ENCODE assay signal across 2 cellular contexts in the genomic region with DNA sequence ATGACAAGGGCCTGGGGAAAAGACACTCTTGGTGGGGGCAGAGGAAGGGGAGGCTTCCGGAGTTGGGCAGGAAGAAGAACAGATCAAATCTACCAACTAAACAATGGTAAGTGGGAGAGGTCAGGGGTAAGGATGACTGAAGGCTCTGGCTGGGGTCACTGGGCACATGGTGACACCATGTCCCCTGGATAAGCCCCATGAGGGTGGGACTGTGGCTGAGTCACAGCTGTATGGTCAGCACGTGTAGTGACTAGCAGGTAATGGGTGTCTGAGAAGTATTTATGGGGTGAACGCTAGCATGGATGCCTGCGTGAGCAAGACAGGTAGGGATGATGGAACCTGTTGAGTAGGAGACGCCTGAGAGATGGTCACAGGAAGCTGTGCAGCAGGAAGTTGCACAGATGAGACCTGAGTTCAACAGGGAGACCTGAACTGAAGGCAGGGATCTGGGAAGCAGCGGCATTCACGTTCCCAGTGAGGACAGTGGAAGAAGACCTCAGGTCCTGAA.
TF ChIP-seq lines count a peak whose summit lies in the region.

No MANE protein-coding gene starts in this region.

TF ChIP-seq in HCT116, 20 proteins besides CTCF, POLR2A, EP300 and RAD21:
- TF ChIP-seq FOSL1 (IDR thresholded peaks at IDR 0.05; ENCODE audit: low read depth) (no peak), ZFX (IDR thresholded peaks at IDR 0.05) (no peak), EGR1 (IDR thresholded peaks at IDR 0.05; ENCODE audit: low read depth) (no peak), EZH2phosphoT487 (IDR thresholded peaks at IDR 0.05; ENCODE audit: borderline replicate concordance) (no peak), JUND (IDR thresholded peaks at IDR 0.05) (no peak), ELF1 (IDR thresholded peaks at IDR 0.05; ENCODE audit: borderline replicate concordance, low read depth) (no peak), TCF7L2 (IDR thresholded peaks at IDR 0.05; ENCODE audit: borderline replicate concordance, extremely low read depth, insufficient read depth, insufficient read length) (no peak), CBX3 (IDR thresholded peaks at IDR 0.05; ENCODE audit: low read depth) (no peak), CEBPB (IDR thresholded peaks at IDR 0.05; ENCODE audit: low read depth) (no peak), YY1 (IDR thresholded peaks at IDR 0.05; ENCODE audit: extremely low read depth, insufficient replicate concordance, low read depth, low read length) (no peak), POLR2AphosphoS5 (IDR thresholded peaks at IDR 0.05; ENCODE audit: low read depth, low read length) (no peak), EZH2 (IDR thresholded peaks at IDR 0.05) (no peak), ZNF274 (IDR thresholded peaks at IDR 0.05; ENCODE audit: low read depth, low read length) (no peak), SP1 (IDR thresholded peaks at IDR 0.05; ENCODE audit: low read depth) (no peak), SIN3A (IDR thresholded peaks at IDR 0.05; ENCODE audit: low read depth) (no peak)
- TF ChIP-seq, protein P1, sequence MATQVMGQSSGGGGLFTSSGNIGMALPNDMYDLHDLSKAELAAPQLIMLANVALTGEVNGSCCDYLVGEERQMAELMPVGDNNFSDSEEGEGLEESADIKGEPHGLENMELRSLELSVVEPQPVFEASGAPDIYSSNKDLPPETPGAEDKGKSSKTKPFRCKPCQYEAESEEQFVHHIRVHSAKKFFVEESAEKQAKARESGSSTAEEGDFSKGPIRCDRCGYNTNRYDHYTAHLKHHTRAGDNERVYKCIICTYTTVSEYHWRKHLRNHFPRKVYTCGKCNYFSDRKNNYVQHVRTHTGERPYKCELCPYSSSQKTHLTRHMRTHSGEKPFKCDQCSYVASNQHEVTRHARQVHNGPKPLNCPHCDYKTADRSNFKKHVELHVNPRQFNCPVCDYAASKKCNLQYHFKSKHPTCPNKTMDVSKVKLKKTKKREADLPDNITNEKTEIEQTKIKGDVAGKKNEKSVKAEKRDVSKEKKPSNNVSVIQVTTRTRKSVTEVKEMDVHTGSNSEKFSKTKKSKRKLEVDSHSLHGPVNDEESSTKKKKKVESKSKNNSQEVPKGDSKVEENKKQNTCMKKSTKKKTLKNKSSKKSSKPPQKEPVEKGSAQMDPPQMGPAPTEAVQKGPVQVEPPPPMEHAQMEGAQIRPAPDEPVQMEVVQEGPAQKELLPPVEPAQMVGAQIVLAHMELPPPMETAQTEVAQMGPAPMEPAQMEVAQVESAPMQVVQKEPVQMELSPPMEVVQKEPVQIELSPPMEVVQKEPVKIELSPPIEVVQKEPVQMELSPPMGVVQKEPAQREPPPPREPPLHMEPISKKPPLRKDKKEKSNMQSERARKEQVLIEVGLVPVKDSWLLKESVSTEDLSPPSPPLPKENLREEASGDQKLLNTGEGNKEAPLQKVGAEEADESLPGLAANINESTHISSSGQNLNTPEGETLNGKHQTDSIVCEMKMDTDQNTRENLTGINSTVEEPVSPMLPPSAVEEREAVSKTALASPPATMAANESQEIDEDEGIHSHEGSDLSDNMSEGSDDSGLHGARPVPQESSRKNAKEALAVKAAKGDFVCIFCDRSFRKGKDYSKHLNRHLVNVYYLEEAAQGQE (IDR thresholded peaks at IDR 0.05; ENCODE audit: low read depth) = no peak
- TF ChIP-seq, protein P2, sequence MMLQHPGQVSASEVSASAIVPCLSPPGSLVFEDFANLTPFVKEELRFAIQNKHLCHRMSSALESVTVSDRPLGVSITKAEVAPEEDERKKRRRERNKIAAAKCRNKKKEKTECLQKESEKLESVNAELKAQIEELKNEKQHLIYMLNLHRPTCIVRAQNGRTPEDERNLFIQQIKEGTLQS (IDR thresholded peaks at IDR 0.05) = no peak
- TF ChIP-seq, protein P3, sequence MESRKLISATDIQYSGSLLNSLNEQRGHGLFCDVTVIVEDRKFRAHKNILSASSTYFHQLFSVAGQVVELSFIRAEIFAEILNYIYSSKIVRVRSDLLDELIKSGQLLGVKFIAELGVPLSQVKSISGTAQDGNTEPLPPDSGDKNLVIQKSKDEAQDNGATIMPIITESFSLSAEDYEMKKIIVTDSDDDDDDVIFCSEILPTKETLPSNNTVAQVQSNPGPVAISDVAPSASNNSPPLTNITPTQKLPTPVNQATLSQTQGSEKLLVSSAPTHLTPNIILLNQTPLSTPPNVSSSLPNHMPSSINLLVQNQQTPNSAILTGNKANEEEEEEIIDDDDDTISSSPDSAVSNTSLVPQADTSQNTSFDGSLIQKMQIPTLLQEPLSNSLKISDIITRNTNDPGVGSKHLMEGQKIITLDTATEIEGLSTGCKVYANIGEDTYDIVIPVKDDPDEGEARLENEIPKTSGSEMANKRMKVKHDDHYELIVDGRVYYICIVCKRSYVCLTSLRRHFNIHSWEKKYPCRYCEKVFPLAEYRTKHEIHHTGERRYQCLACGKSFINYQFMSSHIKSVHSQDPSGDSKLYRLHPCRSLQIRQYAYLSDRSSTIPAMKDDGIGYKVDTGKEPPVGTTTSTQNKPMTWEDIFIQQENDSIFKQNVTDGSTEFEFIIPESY (IDR thresholded peaks at IDR 0.05; ENCODE audit: extremely low read depth, insufficient replicate concordance, low read length) = no peak
- TF ChIP-seq, protein P4, sequence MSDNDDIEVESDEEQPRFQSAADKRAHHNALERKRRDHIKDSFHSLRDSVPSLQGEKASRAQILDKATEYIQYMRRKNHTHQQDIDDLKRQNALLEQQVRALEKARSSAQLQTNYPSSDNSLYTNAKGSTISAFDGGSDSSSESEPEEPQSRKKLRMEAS (IDR thresholded peaks at IDR 0.05) = no peak

TF ChIP-seq in H1, 55 proteins besides CTCF, POLR2A, EP300 and RAD21:
- TF ChIP-seq CHD1 (IDR thresholded peaks at IDR 0.05; ENCODE audit: low read depth, low read length) (no peak), NANOG (IDR thresholded peaks at IDR 0.05; ENCODE audit: insufficient read depth, low read depth, low read length, poor library complexity, severe bottlenecking) (no peak), SIRT6 (IDR thresholded peaks at IDR 0.05; ENCODE audit: low read length) (no peak), PHF8 (conservative IDR thresholded peaks at IDR 0.05; ENCODE audit: low read depth, low read length) (no peak), SUZ12 (IDR thresholded peaks at IDR 0.05; ENCODE audit: low read length) (no peak), SIX5 (IDR thresholded peaks at IDR 0.05; ENCODE audit: low read depth, low read length) (no peak), SP2 (IDR thresholded peaks at IDR 0.05; ENCODE audit: low read length) (no peak), MAFK (IDR thresholded peaks at IDR 0.05; ENCODE audit: low read depth, low read length) (no peak), GTF2F1 (IDR thresholded peaks at IDR 0.05; ENCODE audit: borderline replicate concordance, low read depth, low read length) (no peak), KDM5A (IDR thresholded peaks at IDR 0.05; ENCODE audit: low read length) (no peak), GABPA (IDR thresholded peaks at IDR 0.05; ENCODE audit: borderline replicate concordance, insufficient read depth, low read length) (no peak), TBP (IDR thresholded peaks at IDR 0.05; ENCODE audit: low read depth, low read length) (no peak), RFX5 (IDR thresholded peaks at IDR 0.05; ENCODE audit: borderline replicate concordance, low read depth, low read length) (no peak), KDM1A (IDR thresholded peaks at IDR 0.05; ENCODE audit: borderline replicate concordance, low read length) (no peak), JUND (IDR thresholded peaks at IDR 0.05; ENCODE audit: low read length) (no peak), SAP30 (IDR thresholded peaks at IDR 0.05; ENCODE audit: insufficient read depth, insufficient replicate concordance, low read length) (no peak)
- TF ChIP-seq, protein P5, sequence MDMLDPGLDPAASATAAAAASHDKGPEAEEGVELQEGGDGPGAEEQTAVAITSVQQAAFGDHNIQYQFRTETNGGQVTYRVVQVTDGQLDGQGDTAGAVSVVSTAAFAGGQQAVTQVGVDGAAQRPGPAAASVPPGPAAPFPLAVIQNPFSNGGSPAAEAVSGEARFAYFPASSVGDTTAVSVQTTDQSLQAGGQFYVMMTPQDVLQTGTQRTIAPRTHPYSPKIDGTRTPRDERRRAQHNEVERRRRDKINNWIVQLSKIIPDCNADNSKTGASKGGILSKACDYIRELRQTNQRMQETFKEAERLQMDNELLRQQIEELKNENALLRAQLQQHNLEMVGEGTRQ (IDR thresholded peaks at IDR 0.05; ENCODE audit: low read length) = no peak
- TF ChIP-seq, protein P6, sequence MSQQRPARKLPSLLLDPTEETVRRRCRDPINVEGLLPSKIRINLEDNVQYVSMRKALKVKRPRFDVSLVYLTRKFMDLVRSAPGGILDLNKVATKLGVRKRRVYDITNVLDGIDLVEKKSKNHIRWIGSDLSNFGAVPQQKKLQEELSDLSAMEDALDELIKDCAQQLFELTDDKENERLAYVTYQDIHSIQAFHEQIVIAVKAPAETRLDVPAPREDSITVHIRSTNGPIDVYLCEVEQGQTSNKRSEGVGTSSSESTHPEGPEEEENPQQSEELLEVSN (IDR thresholded peaks at IDR 0.05) = no peak
